ENCODE assay signal across 32 cellular contexts in genomic region chr5:178464431-178465048, GRCh38.
"Had no signal": no experiment of that assay in that cellular context is flagged by ENCODE, and none has a peak within 500 bp of the region (broad histone marks: within the 10 kb centered on the region; RNA-seq: fewer than 3 reads in every experiment).

No MANE protein-coding gene starts in this region.

- H3K4me3 Mint-ChIP-seq: activated CD4-positive, alpha-beta memory T cell treated with anti-CD3 and anti-CD28 coated beads for 36 hours; activated CD4-positive, alpha-beta T cell treated with anti-CD3 and anti-CD28 coated beads, Interleukin-2, amount 10 ng/mL, durations not matched to agents 24 days and 14 days; activated naive CD4-positive, alpha-beta T cell treated with anti-CD3 and anti-CD28 coated beads for 36 hours; activated naive CD8-positive, alpha-beta T cell treated with anti-CD3 and anti-CD28 coated beads for 36 hours; activated T-cell treated with anti-CD3 and anti-CD28 coated beads, Interleukin-2, amount 50 U/mL, for 4 hours; naive thymus-derived CD4-positive, alpha-beta T cell; stimulated activated naive CD8-positive, alpha-beta T cell treated with anti-CD3 and anti-CD28 coated beads, Interleukin-15, Interleukin-2, amounts not matched to agents 100 ng/mL and 50 ng/mL, for 24 hours; T-helper 1 cell treated with Interleukin-12 subunit alpha and Interleukin-12 subunit beta and Interleukin-4 antibody, amounts not matched to agents 30 μg/mL and 1 μg/mL, for 36 hours had no signal

- H3K36me3 ChIP-seq: adrenal gland, colonic mucosa, gastroesophageal sphincter, neutrophil, ovary, right lobe of liver, upper lobe of left lung, vagina had no signal

- H3K27me3 ChIP-seq: adrenal gland, body of pancreas, colonic mucosa, gastroesophageal sphincter, hepatocyte, neutrophil, ovary, right lobe of liver, upper lobe of left lung, vagina had no signal

- H3K9me3 Mint-ChIP-seq: activated CD4-positive, alpha-beta memory T cell treated with anti-CD3 and anti-CD28 coated beads for 36 hours; activated CD4-positive, alpha-beta T cell treated with anti-CD3 and anti-CD28 coated beads, Interleukin-2, amount 10 ng/mL, durations not matched to agents 24 days and 14 days; activated naive CD4-positive, alpha-beta T cell treated with anti-CD3 and anti-CD28 coated beads for 36 hours; activated naive CD8-positive, alpha-beta T cell treated with anti-CD3 and anti-CD28 coated beads for 36 hours; activated T-cell treated with anti-CD3 and anti-CD28 coated beads, Interleukin-2, amount 50 U/mL, for 4 hours; naive thymus-derived CD4-positive, alpha-beta T cell; stimulated activated naive CD8-positive, alpha-beta T cell treated with anti-CD3 and anti-CD28 coated beads, Interleukin-15, Interleukin-2, amounts not matched to agents 100 ng/mL and 50 ng/mL, for 24 hours; T-helper 1 cell treated with Interleukin-12 subunit alpha and Interleukin-12 subunit beta and Interleukin-4 antibody, amounts not matched to agents 30 μg/mL and 1 μg/mL, for 36 hours had no signal

- H3K27ac Mint-ChIP-seq: activated CD4-positive, alpha-beta memory T cell treated with anti-CD3 and anti-CD28 coated beads for 36 hours; activated CD4-positive, alpha-beta T cell treated with anti-CD3 and anti-CD28 coated beads, Interleukin-2, amount 10 ng/mL, durations not matched to agents 24 days and 14 days; activated naive CD4-positive, alpha-beta T cell treated with anti-CD3 and anti-CD28 coated beads for 36 hours; activated naive CD8-positive, alpha-beta T cell treated with anti-CD3 and anti-CD28 coated beads for 36 hours; naive thymus-derived CD4-positive, alpha-beta T cell; progenitor cell of endocrine pancreas; stimulated activated naive CD8-positive, alpha-beta T cell treated with anti-CD3 and anti-CD28 coated beads, Interleukin-15, Interleukin-2, amounts not matched to agents 100 ng/mL and 50 ng/mL, for 24 hours; T-helper 1 cell treated with Interleukin-12 subunit alpha and Interleukin-12 subunit beta and Interleukin-4 antibody, amounts not matched to agents 30 μg/mL and 1 μg/mL, for 36 hours had no signal

- H3K4me1 ChIP-seq: body of pancreas, colonic mucosa, right lobe of liver had no signal

- H3K27me3 Mint-ChIP-seq: activated naive CD8-positive, alpha-beta T cell treated with anti-CD3 and anti-CD28 coated beads for 36 hours; stimulated activated naive CD8-positive, alpha-beta T cell treated with anti-CD3 and anti-CD28 coated beads, Interleukin-15, Interleukin-2, amounts not matched to agents 100 ng/mL and 50 ng/mL, for 24 hours had no signal

- H3K4me3 ChIP-seq: adrenal gland, body of pancreas, colonic mucosa, gastroesophageal sphincter, hepatocyte, ovary, right lobe of liver, skin epidermis, upper lobe of left lung, vagina had no signal

- H3K36me3 Mint-ChIP-seq: activated CD4-positive, alpha-beta memory T cell treated with anti-CD3 and anti-CD28 coated beads for 36 hours; activated naive CD8-positive, alpha-beta T cell treated with anti-CD3 and anti-CD28 coated beads for 36 hours; naive thymus-derived CD4-positive, alpha-beta T cell had no signal

- ATAC-seq: activated T-cell treated with anti-CD3 and anti-CD28 coated beads, Interleukin-2, amount 50 U/mL, for 4 hours; body of pancreas; gastroesophageal sphincter; left cardiac atrium; naive thymus-derived CD4-positive, alpha-beta T cell; right lobe of liver had no signal

- H3K4me1 Mint-ChIP-seq: activated CD4-positive, alpha-beta T cell treated with anti-CD3 and anti-CD28 coated beads, Interleukin-2, amount 10 ng/mL, durations not matched to agents 24 days and 14 days; activated naive CD8-positive, alpha-beta T cell treated with anti-CD3 and anti-CD28 coated beads for 36 hours had no signal

- FAIRE-seq: keratinocyte had no signal

- H3K9me3 ChIP-seq: adrenal gland, body of pancreas, colonic mucosa, gastroesophageal sphincter, neutrophil, ovary, right lobe of liver, upper lobe of left lung, vagina had no signal

- H3K27ac ChIP-seq: adrenal gland, body of pancreas, colonic mucosa, gastroesophageal sphincter, hepatocyte, neutrophil, ovary, right lobe of liver, upper lobe of left lung, vagina had no signal

- DNase-seq: activated CD4-positive, alpha-beta memory T cell treated with anti-CD3 and anti-CD28 coated beads for 36 hours; activated CD4-positive, alpha-beta T cell treated with anti-CD3 and anti-CD28 coated beads, Interleukin-2, amount 10 ng/mL, durations not matched to agents 24 days and 14 days; activated CD4-positive, CD25-positive, alpha-beta regulatory T cell treated with anti-CD3 and anti-CD28 coated beads, Interleukin-2, amount 50 U/mL, for 72 hours; activated naive CD4-positive, alpha-beta T cell treated with anti-CD3 and anti-CD28 coated beads for 36 hours; activated naive CD8-positive, alpha-beta T cell treated with anti-CD3 and anti-CD28 coated beads for 36 hours; activated T-cell treated with anti-CD3 and anti-CD28 coated beads, Interleukin-2, amount 50 U/mL, for 4 hours; adrenal gland; body of pancreas; cerebellar nuclear complex; colonic mucosa; effector memory CD4-positive, alpha-beta T cell; erythroblast; left cardiac atrium; mammary epithelial cell; midbrain; naive thymus-derived CD4-positive, alpha-beta T cell; ovary; right lobe of liver; stimulated activated CD4-positive, alpha-beta T cell treated with anti-CD3 and anti-CD28 coated beads, Interleukin-12 subunit alpha, Interleukin-12 subunit beta, amount 100 ng/mL, for 4 hours; stimulated activated CD4-positive, alpha-beta T cell treated with anti-CD3 and anti-CD28 coated beads, Interleukin-4, amount 100 ng/mL, for 1 hour; substantia nigra; T-helper 9 cell; upper lobe of left lung had no signal
